8 cellular contexts compared by ENCODE assay signal in genomic region chr7:16421333-16422099, GRCh38. TPM values are rescaled to one million over a fixed set of nuclear protein-coding genes. Genes with fewer than 3 reads are reported as not detected.
DNase-seq lines count a peak whose midpoint lies in the region; ATAC-seq, FAIRE-seq and TF ChIP-seq lines count a peak whose summit lies in the region.

Gene CRPPA, minus strand, starts transcription at chr7:16421538. Its CDS starts 216 bp downstream, at chr7:16421322.

- H2AK5ac ChIP-seq in H1 (ENCODE audit: low read depth, low read length) (no peak within 1 kb of the TSS), mesendoderm (ENCODE audit: low read length) (no peak within 1 kb of the TSS)

- no peak for FAIRE-seq in H1 (lab: Jason Lieb, UNC)

- H3K27ac Mint-ChIP-seq in activated CD4-positive, alpha-beta memory T cell treated with anti-CD3 and anti-CD28 coated beads for 36 hours: peak within 1 kb of the TSS; percentile 96
- H3K27ac Mint-ChIP-seq in stimulated activated effector memory CD8-positive, alpha-beta T cell treated with anti-CD3 and anti-CD28 coated beads, Interleukin-12 subunit alpha, Interleukin-12 subunit beta, amount 100 ng/mL, for 72 hours: peak within 1 kb of the TSS; percentile 95

- H3K27ac ChIP-seq in H1 (ENCODE audit: low read depth, low read length) (no peak within 1 kb of the TSS), mesendoderm (ENCODE audit: low read depth, low read length) (peak within 1 kb of the TSS; percentile 71)

- H2BK120ac ChIP-seq in H1 (replicated peaks; ENCODE audit: low read depth, low read length) (no peak within 1 kb of the TSS), mesendoderm (ENCODE audit: low read depth, low read length) (peak within 1 kb of the TSS; percentile 56)

- H3K36me3 ChIP-seq in H1 (ENCODE audit: control insufficient read depth in 2 of 4, insufficient read depth in 4 of 4, low read length in 3 of 4) (no peaks in the 10 kb centered on the region), mesendoderm (ENCODE audit: control insufficient read depth, insufficient read depth, low read length) (no peaks in the 10 kb centered on the region)

- no peak within 1 kb of the TSS for H2BK5ac ChIP-seq in H1 (ENCODE audit: low read depth, low read length)
- H2BK5ac ChIP-seq in mesendoderm (ENCODE audit: low read length): peak within 1 kb of the TSS; percentile 62

- H3K14ac ChIP-seq in H1 (ENCODE audit: insufficient read length): no peak within 1 kb of the TSS

- no peak for TF ChIP-seq CTCF in NB4 (IDR thresholded peaks at IDR 0.05; ENCODE audit: low read depth, low read length)
- TF ChIP-seq CTCF in H1 (IDR thresholded peaks at IDR 0.05; ENCODE audit: control extremely low read depth in 1 of 3, insufficient read depth in 1 of 3, low read depth in 1 of 3, low read length in 3 of 3): no peak

- no peaks in the 10 kb centered on the region for H4K20me1 ChIP-seq in H1 (replicated peaks in 1 of 2; ENCODE audit: control insufficient read depth in 1 of 2, insufficient read depth in 2 of 2, low read length in 2 of 2)

- intact Hi-C loops in activated CD4-positive, alpha-beta memory T cell treated with anti-CD3 and anti-CD28 coated beads for 36 hours (cut with micrococcal nuclease): loop anchor here (10.0 kb wide), 2 partner anchors 347 to 883 kb away; no protein-coding TSS in a partner anchor

- H3K18ac ChIP-seq in H1 (ENCODE audit: extremely low read depth, low read length): peak within 1 kb of the TSS; percentile 33; the same call in 1 of the 2 replicates
- H3K18ac ChIP-seq in mesendoderm (ENCODE audit: low read length): peak within 1 kb of the TSS; percentile 90

- H3K23ac ChIP-seq in H1 (ENCODE audit: insufficient read length) (no peak within 1 kb of the TSS), mesendoderm (ENCODE audit: low read length) (peak within 1 kb of the TSS; percentile 15)

- peak within 1 kb of the TSS; percentile 89 for H3K4me3 Mint-ChIP-seq in activated CD4-positive, alpha-beta memory T cell treated with anti-CD3 and anti-CD28 coated beads for 36 hours
- H3K4me3 Mint-ChIP-seq in stimulated activated effector memory CD8-positive, alpha-beta T cell treated with anti-CD3 and anti-CD28 coated beads, Interleukin-12 subunit alpha, Interleukin-12 subunit beta, amount 100 ng/mL, for 72 hours: peak within 1 kb of the TSS; percentile 81

- H3K79me1 ChIP-seq in H1 (ENCODE audit: low read depth, low read length) (no peaks in the 10 kb centered on the region), mesendoderm (ENCODE audit: low read length) (no peaks in the 10 kb centered on the region)

- peaks cover 15% of the 10 kb centered on the region for H3K23me2 ChIP-seq in H1 (ENCODE audit: low read depth, low read length)

- H3K4me1 Mint-ChIP-seq in activated CD4-positive, alpha-beta memory T cell treated with anti-CD3 and anti-CD28 coated beads for 36 hours (ENCODE audit: low read depth): peaks cover 17% of the 10 kb centered on the region
- H3K4me1 Mint-ChIP-seq in stimulated activated effector memory CD8-positive, alpha-beta T cell treated with anti-CD3 and anti-CD28 coated beads, Interleukin-12 subunit alpha, Interleukin-12 subunit beta, amount 100 ng/mL, for 72 hours: peaks cover 22% of the 10 kb centered on the region

- H2AFZ ChIP-seq in H1 (ENCODE audit: low read length): peak within 1 kb of the TSS; percentile 97

- peak; percentile 46 for ATAC-seq in GM18498 (IDR thresholded peaks at IDR 0.05; ENCODE audit: unreplicated experiment)
- ATAC-seq in HG02571 (IDR thresholded peaks at IDR 0.05; ENCODE audit: unreplicated experiment): peak; percentile 26
- peak; percentile 57 for ATAC-seq in stimulated activated effector memory CD8-positive, alpha-beta T cell treated with anti-CD3 and anti-CD28 coated beads, Interleukin-12 subunit alpha, Interleukin-12 subunit beta, amount 100 ng/mL, for 72 hours

- 11% methylated on average over 40 of the region's 49 CpGs; no CpG with 5 or more reads in 1 of the 2 experiments for WGBS in H1 (ENCODE audit: extremely low coverage in 1 of 2, insufficient coverage in 1 of 2, insufficient read length in 1 of 2, insufficient replicate concordance in 2 of 2, low coverage in 1 of 2, low lambda C conversion rate in 2 of 2, missing lambda C conversion rate in 1 of 2), 2 experiments
- WGBS in mesendoderm (ENCODE audit: extremely low coverage, insufficient coverage, low lambda C conversion rate): no CpG with 5 or more reads among the region's 49 CpGs

- TF ChIP-seq POLR2A in NB4 (IDR thresholded peaks at IDR 0.05; ENCODE audit: extremely low read depth, insufficient read length) (no peak), H1 (IDR thresholded peaks at IDR 0.05; ENCODE audit: control extremely low read depth in 1 of 2, low read depth in 2 of 2, low read length in 2 of 2) (peak in 1 of 2 experiments; percentile 10; a peak in 1 of 3 replicates)

- H3K27me3 ChIP-seq in H1 (replicated peaks in 1 of 4; ENCODE audit: control insufficient read depth in 3 of 4, extremely low read depth in 1 of 4, insufficient read depth in 3 of 4, low read length in 3 of 4) (peaks cover 0 to 10% (median 4%) of the 10 kb centered on the region in 4 experiments; a peak in 3 of 7 replicates), mesendoderm (ENCODE audit: insufficient read depth, low read length, poor library complexity) (no peaks in the 10 kb centered on the region)

- peak; percentile 77 for DNase-seq in NB4 (ENCODE audit: low read depth)
- peak; percentile 50 for DNase-seq in activated CD4-positive, alpha-beta memory T cell treated with anti-CD3 and anti-CD28 coated beads for 36 hours
- peak in 1 of 2 experiments; percentile 71 for DNase-seq in H1 (ENCODE audit: low read depth in 1 of 2, low spot score in 2 of 2)
- DNase-seq in mesendoderm: peak; percentile 69
- peak; percentile 35 to 79 for DNase-seq in stimulated activated effector memory CD8-positive, alpha-beta T cell treated with anti-CD3 and anti-CD28 coated beads, Interleukin-12 subunit alpha, Interleukin-12 subunit beta, amount 100 ng/mL, for 72 hours (ENCODE audit: low spot score in 2 of 2)
- no peak for DNase-seq in NCI-H524 treated with DMSO at 0.1 percent for 48 hours (lab: John Stamatoyannopoulos, UW)

- TF ChIP-seq RAD21 in H1 (IDR thresholded peaks at IDR 0.05 in 1 of 2, conservative IDR thresholded peaks at IDR 0.05 in 1 of 2; ENCODE audit: low read depth in 2 of 2, low read length in 2 of 2): no peak

- no peak within 1 kb of the TSS for H2BK20ac ChIP-seq in H1 (ENCODE audit: low read length)

- H2BK15ac ChIP-seq in H1 (ENCODE audit: low read length) (no peak within 1 kb of the TSS), mesendoderm (replicated peaks; ENCODE audit: low read depth) (no peak within 1 kb of the TSS)

- H3K79me2 ChIP-seq in H1 (ENCODE audit: control insufficient read depth in 1 of 2, insufficient read depth in 2 of 2, low read length in 2 of 2): no peaks in the 10 kb centered on the region
- no peaks in the 10 kb centered on the region for H3K79me2 ChIP-seq in mesendoderm (ENCODE audit: control insufficient read depth, insufficient read depth, low read length)

- H3K4ac ChIP-seq in H1 (replicated peaks; ENCODE audit: insufficient read length, low read depth, low read length) (no peak within 1 kb of the TSS), mesendoderm (ENCODE audit: low read depth, low read length) (peak within 1 kb of the TSS; percentile 77)

- CTCF ChIA-PET in activated CD4-positive, alpha-beta memory T cell treated with anti-CD3 and anti-CD28 coated beads for 36 hours (lab: Charles Lee): interaction anchor here (1.2 to 2.7 kb wide), 3 partner anchors 14 to 224 kb away, joined by 3 to 18 read pairs (median 4); partner anchors contain the start of genes ANKMY2 and BZW2
- CTCF ChIA-PET in H1 (lab: Charles Lee; ENCODE audit: partially characterized antibody): interaction anchor here (0.6 to 6.6 kb wide), 3 partner anchors 12 to 505 kb away, joined by 3 to 40 read pairs (median 3); no protein-coding TSS in a partner anchor

- H3K27me3 Mint-ChIP-seq in activated CD4-positive, alpha-beta memory T cell treated with anti-CD3 and anti-CD28 coated beads for 36 hours: peaks cover 3% of the 10 kb centered on the region

- peak within 1 kb of the TSS; percentile 62 to 76 (median 69) for H3K9ac ChIP-seq in H1 (replicated peaks in 1 of 4; ENCODE audit: extremely low read depth in 1 of 4, low read depth in 3 of 4, low read length in 3 of 4)
- peak within 1 kb of the TSS; percentile 80 for H3K9ac ChIP-seq in mesendoderm (ENCODE audit: low read length)

- H3K9me3 Mint-ChIP-seq in activated CD4-positive, alpha-beta memory T cell treated with anti-CD3 and anti-CD28 coated beads for 36 hours: no peaks in the 10 kb centered on the region
- H3K9me3 Mint-ChIP-seq in stimulated activated effector memory CD8-positive, alpha-beta T cell treated with anti-CD3 and anti-CD28 coated beads, Interleukin-12 subunit alpha, Interleukin-12 subunit beta, amount 100 ng/mL, for 72 hours: no peaks in the 10 kb centered on the region

- TF ChIP-seq EP300 in H1 (IDR thresholded peaks at IDR 0.05; ENCODE audit: borderline replicate concordance in 1 of 2, low read depth in 2 of 2, low read length in 2 of 2): no peak

- H2BK12ac ChIP-seq in H1 (ENCODE audit: low read depth, low read length): no peak within 1 kb of the TSS; the same call in 1 of the 2 replicates

- H4K8ac ChIP-seq in H1 (ENCODE audit: extremely low read depth, insufficient read depth, low read length) (peak within 1 kb of the TSS; percentile 84), mesendoderm (ENCODE audit: low read depth, low read length) (peak within 1 kb of the TSS; percentile 66)

- H3K56ac ChIP-seq in H1 (replicated peaks; ENCODE audit: insufficient read length, low read depth, low read length) (peak within 1 kb of the TSS; percentile 48), mesendoderm (ENCODE audit: low read length) (peak within 1 kb of the TSS; percentile 82)

- no peaks in the 10 kb centered on the region for H3K9me3 ChIP-seq in H1 (ENCODE audit: insufficient read depth in 2 of 2, low read depth in 1 of 2, low read length in 1 of 2)

- peaks cover 1% of the 10 kb centered on the region for H3K36me3 Mint-ChIP-seq in activated CD4-positive, alpha-beta memory T cell treated with anti-CD3 and anti-CD28 coated beads for 36 hours
- H3K36me3 Mint-ChIP-seq in stimulated activated effector memory CD8-positive, alpha-beta T cell treated with anti-CD3 and anti-CD28 coated beads, Interleukin-12 subunit alpha, Interleukin-12 subunit beta, amount 100 ng/mL, for 72 hours: peaks cover 10% of the 10 kb centered on the region

- H3K4me3 ChIP-seq in NB4 (ENCODE audit: low read depth, low read length): peak within 1 kb of the TSS; percentile 72
- H3K4me3 ChIP-seq in H1 (ENCODE audit: extremely low read depth in 1 of 4, insufficient read depth in 2 of 4, low read depth in 3 of 4, low read length in 4 of 4): peak within 1 kb of the TSS; percentile 55 to 81 (median 72)
- H3K4me3 ChIP-seq in mesendoderm (ENCODE audit: low read length): peak within 1 kb of the TSS; percentile 40

- POLR2A ChIA-PET in activated CD4-positive, alpha-beta memory T cell treated with anti-CD3 and anti-CD28 coated beads for 36 hours (lab: Charles Lee): interaction anchor here (0.6 to 3.3 kb wide), 3 partner anchors 199 to 875 kb away, joined by 3 to 24 read pairs (median 4); partner anchors contain the start of genes ANKMY2 and BZW2
- POLR2A ChIA-PET in H1 (lab: Charles Lee; ENCODE audit: partially characterized antibody): interaction anchor here (0.6 to 1.9 kb wide), 3 partner anchors 14 to 1498 kb away, joined by 3 to 5 read pairs (median 3); no protein-coding TSS in a partner anchor

- no peak within 1 kb of the TSS for H4K91ac ChIP-seq in H1 (replicated peaks; ENCODE audit: insufficient read length, low read length)

- peaks cover 0 to 5% (median 2%) of the 10 kb centered on the region in 4 experiments; a peak in 1 of 7 replicates for H3K4me1 ChIP-seq in H1 (replicated peaks in 1 of 4; ENCODE audit: control insufficient read depth in 3 of 4, insufficient read depth in 4 of 4, low read length in 3 of 4)
- H3K4me1 ChIP-seq in mesendoderm (ENCODE audit: control insufficient read depth, low read depth, low read length): peaks cover 6% of the 10 kb centered on the region

- H3K4me2 ChIP-seq in H1 (ENCODE audit: insufficient read depth in 1 of 2, low read depth in 2 of 2, low read length in 2 of 2) (peak within 1 kb of the TSS; percentile 76 to 88), mesendoderm (ENCODE audit: low read length) (peak within 1 kb of the TSS; percentile 76)

- H4K5ac ChIP-seq in H1 (ENCODE audit: insufficient read length, low read depth, low read length): peak within 1 kb of the TSS; percentile 3
- H4K5ac ChIP-seq in mesendoderm (ENCODE audit: low read length): peak within 1 kb of the TSS; percentile 24

RNA-seq across cellular contexts. Expression of gene CRPPA, which starts in this region (rescaled TPM):
- total RNA-seq in activated CD4-positive, alpha-beta memory T cell treated with anti-CD3 and anti-CD28 coated beads for 36 hours: under 1 TPM; 0.53 to 0.59 TPM
- total RNA-seq in H1 (2021; fragmentation: NEBNext Ultra II Directional; extraction: Animal tissue kit (Norgen Biotek cat#: 25700)): 0.39 and 0.71 TPM in 2 replicates
- 0.20 and 0.23 TPM in 2 replicates for polyA plus RNA-seq in H1 (2011; rRNA removed)
- 0.16 TPM for polyA plus RNA-seq in H1 (2011; cell fraction: cytosol; rRNA removed)
- polyA plus RNA-seq in H1 (2011; cell fraction: nucleus; rRNA removed): 0.10 TPM
- 0.23 to 0.35 TPM (median 0.25 TPM) in 4 replicates for polyA plus RNA-seq in H1 (2012, experiment 1 of 2)
- polyA plus RNA-seq in H1 (2012, experiment 2 of 2): 0.09 TPM
- 0.28 TPM for polyA plus RNA-seq in H1 (2013, experiment 1 of 2)
- 0.35 TPM for polyA plus RNA-seq in H1 (2013, experiment 2 of 2)
- polyA minus RNA-seq in H1 (2011; rRNA and poly(A)+ RNA removed): 0.16 and 0.76 TPM in 2 replicates
- not detected for polyA minus RNA-seq in H1 (2011; cell fraction: cytosol; rRNA and poly(A)+ RNA removed)
- 3.3 TPM for polyA minus RNA-seq in H1 (2011; cell fraction: nucleus; rRNA and poly(A)+ RNA removed)
- polyA plus RNA-seq in mesendoderm (2013, experiment 1 of 2): 0.62 TPM
- polyA plus RNA-seq in mesendoderm (2013, experiment 2 of 2): 0.53 TPM

Comparison
In these comparisons a context has a peak if more than half of its experiments do, and no peak if none do; other contexts are left out.
1. Peak in DNase-seq in activated CD4-positive, alpha-beta memory T cell treated with anti-CD3 and anti-CD28 coated beads for 36 hours; RNA of the gene not detected or under 1 TPM.